Comparison of ENCODE assay signal across 17 cellular contexts in the genomic region with DNA sequence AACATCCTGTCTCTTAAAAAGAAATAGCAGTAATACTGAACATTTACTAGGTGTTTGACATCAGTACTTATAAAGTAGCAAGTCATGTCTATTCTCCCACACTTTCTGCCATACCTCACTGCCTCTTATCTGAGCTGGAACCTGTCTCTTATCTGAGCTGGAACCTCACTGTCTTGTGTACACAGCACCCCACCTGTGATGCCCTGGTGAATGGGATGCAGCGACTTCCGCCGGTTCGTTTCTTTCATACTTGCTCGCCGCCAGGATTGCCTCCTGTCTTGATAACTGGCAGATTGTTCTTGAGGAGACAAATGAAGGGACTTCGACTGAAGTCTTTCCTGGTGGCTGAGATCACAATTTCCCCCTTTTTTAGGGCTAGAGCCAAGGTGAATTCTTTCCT. TPM values are rescaled to one million over a fixed set of nuclear protein-coding genes. Genes with fewer than 3 reads are reported as not detected.
DNase-seq lines count a peak whose midpoint lies in the region; ATAC-seq, FAIRE-seq and TF ChIP-seq lines count a peak whose summit lies in the region.
"Had no signal": no experiment of that assay in that cellular context is flagged by ENCODE, and none has a peak within 500 bp of the region (broad histone marks: within the 10 kb centered on the region; RNA-seq: fewer than 3 reads in every experiment).

No MANE protein-coding gene starts in this region.

- H3K79me2 ChIP-seq in HepG2 (ENCODE audit: insufficient read depth, low read length) (peaks cover 10% of the 10 kb centered on the region), SU-DHL-6 (ENCODE audit: insufficient read depth, low read length) (peaks cover 23% of the 10 kb centered on the region)

- FAIRE-seq in HepG2 (lab: Jason Lieb, UNC) (no peak), small intestine (lab: Jason Lieb, UNC) (no peak)

- H3K4me1 Mint-ChIP-seq in nephron = peaks cover 22% of the 10 kb centered on the region
- peaks cover 17 to 27% of the 10 kb centered on the region in 2 donors for H3K4me1 Mint-ChIP-seq in natural killer cell
- H3K4me1 Mint-ChIP-seq in chondrocyte (ENCODE audit: low read depth) = peaks cover 23% of the 10 kb centered on the region

- no peaks in the 10 kb centered on the region for H3K9me2 ChIP-seq in SU-DHL-6 (replicated peaks; ENCODE audit: insufficient read depth, low read length)

- CTCF ChIA-PET in HepG2 (lab: Yijun Ruan, JAX; ENCODE audit: low intra/inter-chr PET ratio, low total read pairs) = no interaction called here

- H3F3A ChIP-seq in SU-DHL-6 (ENCODE audit: insufficient read depth) = peaks cover 13% of the 10 kb centered on the region; the same call in 1 of the 2 replicates

- H4K20me1 ChIP-seq in HepG2 (ENCODE audit: insufficient read depth, low read length) (no peaks in the 10 kb centered on the region), SU-DHL-6 (ENCODE audit: low read depth, low read length) (no peaks in the 10 kb centered on the region)

- H3K9me3 ChIP-seq in HepG2 (ENCODE audit: low read length) (no peaks in the 10 kb centered on the region), right lobe of liver (no peaks in the 10 kb centered on the region), SU-DHL-6 (ENCODE audit: insufficient read depth, low read length) (no peaks in the 10 kb centered on the region), small intestine (ENCODE audit: control insufficient read depth, low read depth) (no peaks in the 10 kb centered on the region)

- H3K27me3 Mint-ChIP-seq in nephron (ENCODE audit: low read depth) = no peaks in the 10 kb centered on the region
- no peaks in the 10 kb centered on the region for H3K27me3 Mint-ChIP-seq in natural killer cell (ENCODE audit: low read depth in 2 of 2)
- no peaks in the 10 kb centered on the region for H3K27me3 Mint-ChIP-seq in chondrocyte (ENCODE audit: low read depth)

- H3K9ac ChIP-seq in HepG2 (ENCODE audit: insufficient read depth, low read depth, low read length) (0 out of 2 replicates have a peak overlapping the region, but pooled peaks have one; percentile 0), SU-DHL-6 (ENCODE audit: low read length) (peak overlapping the region; percentile 29)

- H3K4me3 ChIP-seq in HepG2 (replicated peaks in 1 of 3; ENCODE audit: insufficient read depth in 1 of 3, low read depth in 2 of 3, low read length in 3 of 3) = no peak overlapping the region
- no peak overlapping the region for H3K4me3 ChIP-seq in right lobe of liver
- no peak overlapping the region for H3K4me3 ChIP-seq in SU-DHL-6 (ENCODE audit: insufficient read depth, low read length, poor library complexity, severe bottlenecking)
- H3K4me3 ChIP-seq in small intestine (ENCODE audit: low read depth in 1 of 2, low read length in 2 of 2) = no peak overlapping the region

- no peaks in the 10 kb centered on the region for H3K9me3 Mint-ChIP-seq in nephron
- no peaks in the 10 kb centered on the region for H3K9me3 Mint-ChIP-seq in natural killer cell
- no peaks in the 10 kb centered on the region for H3K9me3 Mint-ChIP-seq in chondrocyte (ENCODE audit: low read depth)

- no peaks in the 10 kb centered on the region; a peak in 1 of 5 replicates for H3K27me3 ChIP-seq in HepG2 (ENCODE audit: control insufficient read depth in 1 of 2, insufficient read depth in 2 of 2, low read length in 2 of 2)
- H3K27me3 ChIP-seq in right lobe of liver = no peaks in the 10 kb centered on the region
- H3K27me3 ChIP-seq in SU-DHL-6 (ENCODE audit: low read length) = no peaks in the 10 kb centered on the region
- no peaks in the 10 kb centered on the region for H3K27me3 ChIP-seq in small intestine (ENCODE audit: control insufficient read depth in 2 of 2, insufficient read depth in 2 of 2, low read length in 2 of 2)

- H3K4me2 ChIP-seq in HepG2 (ENCODE audit: low read depth, low read length) (no peak overlapping the region), SU-DHL-6 (ENCODE audit: low read depth, low read length, poor library complexity, severe bottlenecking) (no peak overlapping the region)

- H3K27ac Mint-ChIP-seq in nephron (no peak overlapping the region), natural killer cell (peak overlapping the region in 1 of 2 donors; percentile 19), chondrocyte (ENCODE audit: unreplicated experiment) (no peak overlapping the region)
- H3K27ac Mint-ChIP-seq: H9 had no signal

- peaks cover 40% of the 10 kb centered on the region for H3K4me1 ChIP-seq in HepG2 (ENCODE audit: insufficient read depth, low read length)
- peaks cover 0 to 8% (median 3%) of the 10 kb centered on the region in 4 donors for H3K4me1 ChIP-seq in right lobe of liver
- peaks cover 3% of the 10 kb centered on the region in 2 donors for H3K4me1 ChIP-seq in small intestine (ENCODE audit: control insufficient read depth in 2 of 2, insufficient read depth in 1 of 2, low read depth in 1 of 2, low read length in 1 of 2)

- TF ChIP-seq POLR2A in HepG2 (IDR thresholded peaks at IDR 0.05; ENCODE audit: insufficient read depth in 1 of 2, low read depth in 2 of 2, low read length in 2 of 2) (no peak), right lobe of liver (IDR thresholded peaks at IDR 0.05) (no peak)

- no TSS peak for BruUV-seq in HepG2 (replicated peaks; lab: Mats Ljungman, UMichigan)

- H3K36me3 Mint-ChIP-seq in nephron (ENCODE audit: low read depth) = no peaks in the 10 kb centered on the region
- H3K36me3 Mint-ChIP-seq in natural killer cell = no peaks in the 10 kb centered on the region
- H3K36me3 Mint-ChIP-seq in chondrocyte (ENCODE audit: low read depth) = no peaks in the 10 kb centered on the region

- H2AFZ ChIP-seq in HepG2 (ENCODE audit: low read length) (no peak overlapping the region), SU-DHL-6 (ENCODE audit: low read depth, low read length, severe bottlenecking) (no peak overlapping the region)

- no peak for ATAC-seq in HepG2
- no peak for ATAC-seq in right lobe of liver
- no peak for ATAC-seq in natural killer cell
- ATAC-seq: Panc1 had no signal

- H3K4me3 Mint-ChIP-seq in nephron (peak overlapping the region in 2 of 3 experiments; percentile 9 to 21), natural killer cell (no peak overlapping the region), chondrocyte (ENCODE audit: unreplicated experiment) (no peak overlapping the region)
- H3K4me3 Mint-ChIP-seq: H9 had no signal

- TF ChIP-seq EP300 in HepG2 (IDR thresholded peaks at IDR 0.05; ENCODE audit: low read depth in 2 of 2, low read length in 2 of 2) = no peak
- TF ChIP-seq EP300 in HepG2 (CRISPR knock-in tag; IDR thresholded peaks at IDR 0.05; ENCODE audit: borderline replicate concordance) = no peak

- 97% methylated on average over 7 of the region's 7 CpGs for WGBS in HepG2 (ENCODE audit: low lambda C conversion rate)
- 89% methylated on average over 7 of the region's 7 CpGs for WGBS in right lobe of liver (ENCODE audit: insufficient coverage, low coverage, low lambda C conversion rate, missing lambda C conversion rate)
- 78 to 87% (median 80%) methylated on average over 7 of the region's 7 CpGs for WGBS in small intestine, 3 donors

- in situ Hi-C loops in HepG2 (cut with HindIII; ENCODE audit: extremely low pct_ligation_motif_present, low pct_unique_long_range_greater_than_20kb) = no loop called here

- DNase-seq in HepG2 (ENCODE audit: low spot score) (no peak), right lobe of liver (no peak), natural killer cell (no peak), small intestine (no peak), chondrocyte (ENCODE audit: low spot score) (no peak)
- DNase-seq in activated naive CD4-positive, alpha-beta T cell (lab: John Stamatoyannopoulos, UW) = no peak
- DNase-seq: H9, MM.1S, NCI-H1105 treated with DMSO at 0.1 percent for 48 hours, NCI-H1930, NCI-H2171, NCI-H446 treated with DMSO at 0.1 percent for 48 hours, NCI-H748 treated with DMSO at 0.1 percent for 48 hours, Right ventricle myocardium superior had no signal

- intact Hi-C loops in HepG2 (cut with micrococcal nuclease; ENCODE audit: unreplicated experiment) = no loop called here
- intact Hi-C loops in right lobe of liver (cut with DNase I) = no loop called here
- intact Hi-C loops in natural killer cell (cut with micrococcal nuclease) = no loop called here

- POLR2A ChIA-PET in HepG2 (lab: Yijun Ruan, JAX) = no interaction called here

- TF ChIP-seq RAD21 in HepG2 (CRISPR knock-in tag; IDR thresholded peaks at IDR 0.05) = no peak

- H3K27ac ChIP-seq in HepG2 (ENCODE audit: extremely low read length, insufficient read depth, low read length) = no peak overlapping the region
- H3K27ac ChIP-seq in right lobe of liver = no peak overlapping the region
- no peak overlapping the region for H3K27ac ChIP-seq in SU-DHL-6 (ENCODE audit: low read depth, low read length)
- no peak overlapping the region for H3K27ac ChIP-seq in small intestine (ENCODE audit: low read depth in 1 of 2, low read length in 1 of 2)

- TF ChIP-seq CTCF in HepG2 (CRISPR knock-in tag; IDR thresholded peaks at IDR 0.05) = no peak
- TF ChIP-seq CTCF in right lobe of liver (IDR thresholded peaks at IDR 0.05) = no peak
- no peak for TF ChIP-seq CTCF in SU-DHL-6 (IDR thresholded peaks at IDR 0.05; ENCODE audit: insufficient read depth, low read length, poor library complexity, severe bottlenecking)
- no peak for TF ChIP-seq CTCF in nephron (IDR thresholded peaks at IDR 0.05; ENCODE audit: unreplicated experiment in 3 of 3)
- no peak for TF ChIP-seq CTCF in natural killer cell (IDR thresholded peaks at IDR 0.05)
- no peak for TF ChIP-seq CTCF in chondrocyte (IDR thresholded peaks at IDR 0.05)

- H3K36me3 ChIP-seq in HepG2 (replicated peaks in 1 of 2; ENCODE audit: control insufficient read depth in 1 of 2, insufficient read depth in 2 of 2, low read length in 2 of 2) (peaks cover 5 to 9% of the 10 kb centered on the region in 2 experiments; a peak in 4 of 5 replicates), right lobe of liver (no peaks in the 10 kb centered on the region), SU-DHL-6 (ENCODE audit: low read length) (peaks cover 13% of the 10 kb centered on the region; the same call in 1 of the 2 replicates), small intestine (ENCODE audit: control insufficient read depth in 2 of 2, insufficient read depth in 2 of 2, low read length in 2 of 2) (no peaks in the 10 kb centered on the region)

RNA-seq across cellular contexts. Expression of gene DSN1, which starts 2.9 kb away (rescaled TPM):
- 53.7 and 82.4 TPM in 2 replicates for total RNA-seq in HepG2 (2016; rRNA removed; fragmentation: Illumina TruSeq; extraction: Trizol)
- total RNA-seq in HepG2 (2016; cell fraction: cytosol; rRNA removed; fragmentation: Illumina TruSeq; extraction: Trizol; ENCODE audit: low read depth) = 10.7 and 11.7 TPM in 2 replicates
- 57.1 and 88.9 TPM in 2 replicates for total RNA-seq in HepG2 (2016; cell fraction: insoluble cytoplasmic fraction; rRNA removed; fragmentation: Illumina TruSeq; extraction: Trizol)
- total RNA-seq in HepG2 (2016; cell fraction: membrane; rRNA removed; fragmentation: Illumina TruSeq; extraction: Trizol) = 25.4 and 26.8 TPM in 2 replicates
- total RNA-seq in HepG2 (2016; cell fraction: nucleus; rRNA removed; fragmentation: Illumina TruSeq; extraction: Trizol) = 26.9 and 33.4 TPM in 2 replicates
- 10.5 and 18.7 TPM in 2 replicates for polyA plus RNA-seq in HepG2 (2011; rRNA removed)
- 9.6 and 10.1 TPM in 2 replicates for polyA plus RNA-seq in HepG2 (2011; cell fraction: cytosol; rRNA removed)
- polyA plus RNA-seq in HepG2 (2011; cell fraction: nucleus; rRNA removed) = 8.8 and 10.9 TPM in 2 replicates
- 8.0 and 18.3 TPM in 2 replicates for polyA plus RNA-seq in HepG2 (2012)
- polyA plus RNA-seq in HepG2 (2016; cell fraction: cytosol; fragmentation: Illumina TruSeq; extraction: Trizol; ENCODE audit: low read depth) = 4.4 and 5.3 TPM in 2 replicates
- polyA plus RNA-seq in HepG2 (2016; cell fraction: insoluble cytoplasmic fraction; fragmentation: Illumina TruSeq; extraction: Trizol; ENCODE audit: low read depth) = 61.2 and 64.9 TPM in 2 replicates
- polyA plus RNA-seq in HepG2 (2016; cell fraction: membrane; fragmentation: Illumina TruSeq; extraction: Trizol; ENCODE audit: low read depth) = 9.5 and 10.6 TPM in 2 replicates
- polyA plus RNA-seq in HepG2 (2016; cell fraction: nucleus; fragmentation: Illumina TruSeq; extraction: Trizol; ENCODE audit: insufficient read depth, low read depth) = 65.4 and 71.7 TPM in 2 replicates
- 6.5 and 15.7 TPM in 2 replicates for polyA minus RNA-seq in HepG2 (2011; rRNA and poly(A)+ RNA removed; ENCODE audit: low replicate concordance)
- polyA minus RNA-seq in HepG2 (2011; cell fraction: cytosol; rRNA and poly(A)+ RNA removed) = 6.1 and 9.5 TPM in 2 replicates
- polyA minus RNA-seq in HepG2 (2011; cell fraction: nucleus; rRNA and poly(A)+ RNA removed) = 10.8 and 15.7 TPM in 2 replicates
- total RNA-seq in right lobe of liver = 1 to 10 TPM; 2.7 to 9.8 (median 4.7) TPM
- 10 to 100 TPM; 15.8 to 19.1 (median 15.8) TPM for total RNA-seq in natural killer cell
- polyA plus RNA-seq in small intestine = 10 to 100 TPM in 2 of 3 donors, 1 to 10 TPM in 1; 8.9 to 12.5 (median 10.7) TPM
- 7.4 to 14.9 TPM (median 8.3 TPM) in 3 replicates for total RNA-seq in chondrocyte

RNA-seq across cellular contexts. Expression of gene NDRG3, which starts 24.8 kb away (rescaled TPM):
- total RNA-seq in HepG2 (2016; rRNA removed; fragmentation: Illumina TruSeq; extraction: Trizol) (36.0 and 43.3 TPM in 2 replicates), right lobe of liver (1 to 10 TPM; 5.2 to 8.0 (median 7.0) TPM), natural killer cell (10 to 100 TPM; 27.1 to 30.3 (median 28.3) TPM), chondrocyte (27.6 to 34.5 TPM (median 28.1 TPM) in 3 replicates)
- total RNA-seq in HepG2 (2016; cell fraction: cytosol; rRNA removed; fragmentation: Illumina TruSeq; extraction: Trizol; ENCODE audit: low read depth) = 9.0 and 9.2 TPM in 2 replicates
- 32.4 and 40.5 TPM in 2 replicates for total RNA-seq in HepG2 (2016; cell fraction: insoluble cytoplasmic fraction; rRNA removed; fragmentation: Illumina TruSeq; extraction: Trizol)
- 19.9 and 20.6 TPM in 2 replicates for total RNA-seq in HepG2 (2016; cell fraction: membrane; rRNA removed; fragmentation: Illumina TruSeq; extraction: Trizol)
- total RNA-seq in HepG2 (2016; cell fraction: nucleus; rRNA removed; fragmentation: Illumina TruSeq; extraction: Trizol) = 19.9 and 21.0 TPM in 2 replicates
- polyA plus RNA-seq in HepG2 (2011; rRNA removed) (34.7 and 40.5 TPM in 2 replicates), small intestine (10 to 100 TPM; 23.8 to 40.9 (median 26.5) TPM)
- polyA plus RNA-seq in HepG2 (2011; cell fraction: cytosol; rRNA removed) = 22.4 and 29.5 TPM in 2 replicates
- 23.6 and 25.0 TPM in 2 replicates for polyA plus RNA-seq in HepG2 (2011; cell fraction: nucleus; rRNA removed)
- 22.6 and 26.8 TPM in 2 replicates for polyA plus RNA-seq in HepG2 (2012)
- polyA plus RNA-seq in HepG2 (2016; cell fraction: cytosol; fragmentation: Illumina TruSeq; extraction: Trizol; ENCODE audit: low read depth) = 8.7 and 8.9 TPM in 2 replicates
- polyA plus RNA-seq in HepG2 (2016; cell fraction: insoluble cytoplasmic fraction; fragmentation: Illumina TruSeq; extraction: Trizol; ENCODE audit: low read depth) = 48.1 and 49.0 TPM in 2 replicates
- 17.2 and 18.2 TPM in 2 replicates for polyA plus RNA-seq in HepG2 (2016; cell fraction: membrane; fragmentation: Illumina TruSeq; extraction: Trizol; ENCODE audit: low read depth)
- 38.9 and 42.1 TPM in 2 replicates for polyA plus RNA-seq in HepG2 (2016; cell fraction: nucleus; fragmentation: Illumina TruSeq; extraction: Trizol; ENCODE audit: insufficient read depth, low read depth)
- polyA minus RNA-seq in HepG2 (2011; rRNA and poly(A)+ RNA removed; ENCODE audit: low replicate concordance) = 44.9 and 55.2 TPM in 2 replicates
- polyA minus RNA-seq in HepG2 (2011; cell fraction: cytosol; rRNA and poly(A)+ RNA removed) = 25.7 and 31.2 TPM in 2 replicates
- polyA minus RNA-seq in HepG2 (2011; cell fraction: nucleus; rRNA and poly(A)+ RNA removed) = 16.4 and 19.6 TPM in 2 replicates

Comparison
In these comparisons a context has a peak if more than half of its experiments do, and no peak if none do; other contexts are left out.
1. H3K4me3 Mint-ChIP-seq: peak in nephron (2 of 3); none in natural killer cell (single experiment) and chondrocyte (single experiment).